ENCODE assay signal across 20 cellular contexts in genomic region chr22:49877642-49878041, GRCh38. TPM values are rescaled to one million over a fixed set of nuclear protein-coding genes. Genes with fewer than 3 reads are reported as not detected.
A peak's percentile ranks its signal among the peaks of the same experiment; 100 is the strongest.
DNase-seq lines count a peak whose midpoint lies in the region; ATAC-seq, FAIRE-seq and TF ChIP-seq lines count a peak whose summit lies in the region.
"Had no signal": no experiment of that assay in that cellular context is flagged by ENCODE, and none has a peak within 500 bp of the region (broad histone marks: within the 10 kb centered on the region; RNA-seq: fewer than 3 reads in every experiment).

No MANE protein-coding gene starts in this region.

- no peaks in the 10 kb centered on the region for H3K9me1 ChIP-seq in K562 (ENCODE audit: control insufficient read depth, insufficient read depth, low read length)

- no peak overlapping the region for H3K4me3 ChIP-seq in HepG2 (replicated peaks in 1 of 3; ENCODE audit: insufficient read depth in 1 of 3, low read depth in 2 of 3, low read length in 3 of 3)
- no peak overlapping the region for H3K4me3 ChIP-seq in right lobe of liver
- no peak overlapping the region for H3K4me3 ChIP-seq in K562
- H3K4me3 ChIP-seq in Karpas-422 (ENCODE audit: low read length): no peak overlapping the region
- H3K4me3 ChIP-seq: GM12878 had no signal

- FAIRE-seq in HepG2 (lab: Jason Lieb, UNC) (no peak), K562 (lab: Jason Lieb, UNC) (no peak)
- FAIRE-seq: A204.1, GM12878 had no signal

- ATAC-seq in HepG2 (no peak), right lobe of liver (no peak), K562 (no peak)
- ATAC-seq: CD8-positive, alpha-beta T cell; GM12878; HCT116 had no signal

- peaks cover 67% of the 10 kb centered on the region for H3K79me2 ChIP-seq in HepG2 (ENCODE audit: insufficient read depth, low read length)
- H3K79me2 ChIP-seq in K562 (ENCODE audit: control insufficient read depth, insufficient read depth, low read length): peaks cover 57% of the 10 kb centered on the region
- peaks cover 88% of the 10 kb centered on the region for H3K79me2 ChIP-seq in Karpas-422 (ENCODE audit: low read length)

- H3K4me2 ChIP-seq in HepG2 (ENCODE audit: low read depth, low read length): no peak overlapping the region
- H3K4me2 ChIP-seq in K562 (ENCODE audit: insufficient read depth, low read length): no peak overlapping the region
- no peak overlapping the region for H3K4me2 ChIP-seq in Karpas-422 (ENCODE audit: low read depth, low read length, poor library complexity, severe bottlenecking)

- POLR2A ChIA-PET in HepG2 (lab: Yijun Ruan, JAX): no interaction called here
- POLR2A ChIA-PET in K562 (lab: Yijun Ruan, JAX): no interaction called here

- DNase-seq in HepG2 (ENCODE audit: low spot score) (no peak), right lobe of liver (no peak), K562 (ENCODE audit: extremely low read depth in 1 of 4, low spot score in 3 of 4) (no peak), mesenteric fat pad (ENCODE audit: low spot score) (peak; percentile 26), NCI-H2196 (lab: John Stamatoyannopoulos, UW; ENCODE audit: unreplicated experiment) (no peak), NCI-H128 (lab: John Stamatoyannopoulos, UW; ENCODE audit: unreplicated experiment) (no peak), Karpas-422 (no peak)
- DNase-seq: ACHN; AML-193; Calu3; CD8-positive, alpha-beta T cell; DMS79 treated with DMSO at 0.1 percent for 48 hours; GOT3; H7; HFFc6; IMR-90 had no signal

- H3K9ac ChIP-seq in HepG2 (ENCODE audit: insufficient read depth, low read depth, low read length): no peak overlapping the region
- H3K9ac ChIP-seq in K562 (ENCODE audit: insufficient read depth in 1 of 2, low read depth in 2 of 2, low read length in 2 of 2): no peak overlapping the region
- no peak overlapping the region for H3K9ac ChIP-seq in Karpas-422 (ENCODE audit: low read length)

- TF ChIP-seq CTCF in HepG2 (CRISPR knock-in tag; IDR thresholded peaks at IDR 0.05) (no peak), right lobe of liver (IDR thresholded peaks at IDR 0.05) (no peak), K562 (IDR thresholded peaks at IDR 0.05 in 2 of 3, conservative IDR thresholded peaks at IDR 0.05 in 1 of 3; ENCODE audit: insufficient read depth in 2 of 3, low read depth in 1 of 3, low read length in 3 of 3) (no peak)

- H3K27ac ChIP-seq in HepG2 (ENCODE audit: extremely low read length, insufficient read depth, low read length): no peak overlapping the region
- no peak overlapping the region for H3K27ac ChIP-seq in right lobe of liver
- no peak overlapping the region for H3K27ac ChIP-seq in K562 (ENCODE audit: extremely low read depth, low read depth, low read length)
- no peak overlapping the region for H3K27ac ChIP-seq in Karpas-422 (ENCODE audit: low read length)
- H3K27ac ChIP-seq: HL-60 had no signal

- in situ Hi-C loops in HepG2 (cut with HindIII; ENCODE audit: extremely low pct_ligation_motif_present, low pct_unique_long_range_greater_than_20kb): no loop called here
- in situ Hi-C loops in K562 (cut with MboI): no loop called here

- over 99% methylated on average over 7 of the region's 7 CpGs for WGBS in HepG2 (ENCODE audit: low lambda C conversion rate)
- WGBS in right lobe of liver (ENCODE audit: insufficient coverage, low coverage, low lambda C conversion rate, missing lambda C conversion rate): 96% methylated on average over 4 of the region's 7 CpGs
- WGBS in K562 (ENCODE audit: insufficient coverage, low coverage, missing lambda C conversion rate): 95% methylated on average over 7 of the region's 7 CpGs

- BruUV-seq in HepG2 (replicated peaks; lab: Mats Ljungman, UMichigan) (no TSS peak), K562 (replicated peaks; lab: Mats Ljungman, UMichigan) (no TSS peak)

- TF ChIP-seq RAD21 in HepG2 (CRISPR knock-in tag; IDR thresholded peaks at IDR 0.05): no peak
- TF ChIP-seq RAD21 in K562 (CRISPR knock-in tag; conservative IDR thresholded peaks at IDR 0.05 in 1 of 2, IDR thresholded peaks at IDR 0.05 in 1 of 2): no peak

- TF ChIP-seq POLR2A in HepG2 (IDR thresholded peaks at IDR 0.05; ENCODE audit: insufficient read depth in 1 of 2, low read depth in 2 of 2, low read length in 2 of 2) (no peak), right lobe of liver (IDR thresholded peaks at IDR 0.05) (no peak), K562 (conservative IDR thresholded peaks at IDR 0.05) (no peak)

- H3K9me3 ChIP-seq in HepG2 (ENCODE audit: low read length) (no peaks in the 10 kb centered on the region), right lobe of liver (no peaks in the 10 kb centered on the region), K562 (replicated peaks; ENCODE audit: control insufficient read depth, insufficient read depth, low read depth, low read length) (peaks cover 3% of the 10 kb centered on the region), Karpas-422 (ENCODE audit: low read length) (no peaks in the 10 kb centered on the region; the same call in 1 of the 2 replicates)

- no peaks in the 10 kb centered on the region for H3K9me2 ChIP-seq in Karpas-422 (replicated peaks; ENCODE audit: insufficient read depth, low read length)

- peaks cover 6% of the 10 kb centered on the region; the same call in 1 of the 2 replicates for H4K20me1 ChIP-seq in HepG2 (ENCODE audit: insufficient read depth, low read length)
- H4K20me1 ChIP-seq in K562 (replicated peaks; ENCODE audit: control insufficient read depth, insufficient read depth, low read length): 0 out of 2 replicates have a peak, but pooled peaks cover 9% of the 10 kb centered on the region
- H4K20me1 ChIP-seq in Karpas-422 (ENCODE audit: insufficient read depth, low read depth, low read length): peaks cover 4% of the 10 kb centered on the region; the same call in 1 of the 2 replicates

- H2AFZ ChIP-seq in HepG2 (ENCODE audit: low read length): no peak overlapping the region
- no peak overlapping the region for H2AFZ ChIP-seq in K562 (ENCODE audit: low read depth, low read length)
- no peak overlapping the region for H2AFZ ChIP-seq in Karpas-422 (ENCODE audit: low read length)

- no peaks in the 10 kb centered on the region for H3K4me1 ChIP-seq in HepG2 (ENCODE audit: insufficient read depth, low read length)
- H3K4me1 ChIP-seq in right lobe of liver: no peaks in the 10 kb centered on the region
- peaks cover 7% of the 10 kb centered on the region in 2 experiments; a peak in 4 of 5 replicates for H3K4me1 ChIP-seq in K562 (replicated peaks in 1 of 2; ENCODE audit: control insufficient read depth in 2 of 2, insufficient read depth in 2 of 2, low read length in 2 of 2)
- no peaks in the 10 kb centered on the region for H3K4me1 ChIP-seq in Karpas-422 (ENCODE audit: low read length)

- intact Hi-C loops in HepG2 (cut with micrococcal nuclease; ENCODE audit: unreplicated experiment): no loop called here
- intact Hi-C loops in right lobe of liver (cut with DNase I): no loop called here
- intact Hi-C loops in K562 (cut with micrococcal nuclease): no loop called here

- no peaks in the 10 kb centered on the region for H3K27me3 ChIP-seq in HepG2 (ENCODE audit: control insufficient read depth in 1 of 2, insufficient read depth in 2 of 2, low read length in 2 of 2)
- no peaks in the 10 kb centered on the region for H3K27me3 ChIP-seq in right lobe of liver
- H3K27me3 ChIP-seq in K562 (ENCODE audit: control insufficient read depth in 2 of 2, insufficient read depth in 2 of 2, low read length in 2 of 2): no peaks in the 10 kb centered on the region
- no peaks in the 10 kb centered on the region for H3K27me3 ChIP-seq in Karpas-422 (ENCODE audit: low read length)

- H3K36me3 ChIP-seq in HepG2 (replicated peaks in 1 of 2; ENCODE audit: control insufficient read depth in 1 of 2, insufficient read depth in 2 of 2, low read length in 2 of 2) (peaks cover 0 to 2% of the 10 kb centered on the region in 2 experiments; a peak in 2 of 5 replicates), right lobe of liver (no peaks in the 10 kb centered on the region), K562 (ENCODE audit: control insufficient read depth, insufficient read depth, low read length) (peaks cover 8% of the 10 kb centered on the region; the same call in 2 of the 3 replicates), Karpas-422 (ENCODE audit: insufficient read depth, low read length) (peaks cover 15% of the 10 kb centered on the region)

- TF ChIP-seq EP300 in HepG2 (IDR thresholded peaks at IDR 0.05; ENCODE audit: low read depth in 2 of 2, low read length in 2 of 2): no peak
- no peak for TF ChIP-seq EP300 in HepG2 (CRISPR knock-in tag; IDR thresholded peaks at IDR 0.05; ENCODE audit: borderline replicate concordance)
- no peak for TF ChIP-seq EP300 in K562 (IDR thresholded peaks at IDR 0.05; ENCODE audit: low read length)

- CTCF ChIA-PET in HepG2 (lab: Yijun Ruan, JAX; ENCODE audit: low intra/inter-chr PET ratio, low total read pairs): no interaction called here
- CTCF ChIA-PET in K562 (lab: Yijun Ruan, JAX; ENCODE audit: low intra/inter-chr PET ratio): no interaction called here

RNA-seq across cellular contexts. Expression of gene ZBED4, which starts 24.0 kb away (rescaled TPM):
- total RNA-seq in HepG2 (2016; rRNA removed; fragmentation: Illumina TruSeq; extraction: Trizol) (9.6 and 11.9 TPM in 2 replicates), right lobe of liver (1 to 10 TPM; 4.1 to 9.3 (median 5.2) TPM), K562 (2014; rRNA removed) (8.1 and 11.0 TPM in 2 replicates), K562 (2014; rRNA removed; fragmentation: Illumina TruSeq; extraction: Trizol) (6.3 and 6.9 TPM in 2 replicates), K562 (2015; rRNA removed; fragmentation: Illumina TruSeq; extraction: Trizol) (7.3 and 7.4 TPM in 2 replicates), K562 (2021) (16.0 and 16.8 TPM in 2 replicates), mesenteric fat pad (10.4 TPM)
- 0.91 and 1.3 TPM in 2 replicates for total RNA-seq in HepG2 (2016; cell fraction: cytosol; rRNA removed; fragmentation: Illumina TruSeq; extraction: Trizol; ENCODE audit: low read depth)
- total RNA-seq in HepG2 (2016; cell fraction: insoluble cytoplasmic fraction; rRNA removed; fragmentation: Illumina TruSeq; extraction: Trizol): 9.6 and 9.7 TPM in 2 replicates
- total RNA-seq in HepG2 (2016; cell fraction: membrane; rRNA removed; fragmentation: Illumina TruSeq; extraction: Trizol): 5.5 TPM in 2 replicates
- 8.0 and 9.8 TPM in 2 replicates for total RNA-seq in HepG2 (2016; cell fraction: nucleus; rRNA removed; fragmentation: Illumina TruSeq; extraction: Trizol)
- polyA plus RNA-seq in HepG2 (2011; rRNA removed) (5.4 and 6.0 TPM in 2 replicates), K562 (2011; rRNA removed) (3.8 and 4.5 TPM in 2 replicates), K562 (2014; fragmentation: Illumina TruSeq; extraction: Trizol) (12.2 and 13.2 TPM in 2 replicates), K562 (2014; fragmentation: Nextera tagmentation; extraction: Ambion mirVana) (1 to 10 TPM; 1.5 to 1.6 TPM), K562 (2014; rRNA removed) (7.6 and 7.8 TPM in 2 replicates)
- polyA plus RNA-seq in HepG2 (2011; cell fraction: cytosol; rRNA removed): 4.8 and 5.6 TPM in 2 replicates
- 9.9 and 11.1 TPM in 2 replicates for polyA plus RNA-seq in HepG2 (2011; cell fraction: nucleus; rRNA removed)
- 9.9 and 11.2 TPM in 2 replicates for polyA plus RNA-seq in HepG2 (2012)
- polyA plus RNA-seq in HepG2 (2016; cell fraction: cytosol; fragmentation: Illumina TruSeq; extraction: Trizol; ENCODE audit: low read depth): 0.43 and 0.49 TPM in 2 replicates
- polyA plus RNA-seq in HepG2 (2016; cell fraction: insoluble cytoplasmic fraction; fragmentation: Illumina TruSeq; extraction: Trizol; ENCODE audit: low read depth): 9.0 and 10.5 TPM in 2 replicates
- 2.4 and 2.7 TPM in 2 replicates for polyA plus RNA-seq in HepG2 (2016; cell fraction: membrane; fragmentation: Illumina TruSeq; extraction: Trizol; ENCODE audit: low read depth)
- 13.2 and 13.5 TPM in 2 replicates for polyA plus RNA-seq in HepG2 (2016; cell fraction: nucleus; fragmentation: Illumina TruSeq; extraction: Trizol; ENCODE audit: insufficient read depth, low read depth)
- 7.8 and 12.8 TPM in 2 replicates for polyA minus RNA-seq in HepG2 (2011; rRNA and poly(A)+ RNA removed; ENCODE audit: low replicate concordance)
- polyA minus RNA-seq in HepG2 (2011; cell fraction: cytosol; rRNA and poly(A)+ RNA removed): 8.8 and 10.3 TPM in 2 replicates
- 12.1 and 13.2 TPM in 2 replicates for polyA minus RNA-seq in HepG2 (2011; cell fraction: nucleus; rRNA and poly(A)+ RNA removed)
- total RNA-seq in K562 (2011; cell fraction: chromatin; rRNA removed; ENCODE audit: low replicate concordance): 25.1 and 25.4 TPM in 2 replicates
- 15.5 and 19.3 TPM in 2 replicates for total RNA-seq in K562 (2011; cell fraction: nucleolus; rRNA removed)
- 18.1 and 18.4 TPM in 2 replicates for total RNA-seq in K562 (2011; cell fraction: nucleoplasm; rRNA removed)
- 4.1 and 4.8 TPM in 2 replicates for polyA plus RNA-seq in K562 (2011; cell fraction: cytosol; rRNA removed)
- polyA plus RNA-seq in K562 (2011; cell fraction: nucleus; rRNA removed): 6.6 and 7.8 TPM in 2 replicates
- polyA plus RNA-seq in K562 (2012): 9.9 and 10.0 TPM in 2 replicates
- polyA minus RNA-seq in K562 (2011; rRNA and poly(A)+ RNA removed): 5.3 and 6.0 TPM in 2 replicates
- polyA minus RNA-seq in K562 (2011; cell fraction: cytosol; rRNA and poly(A)+ RNA removed): 10.0 and 11.0 TPM in 2 replicates
- polyA minus RNA-seq in K562 (2011; cell fraction: nucleus; rRNA and poly(A)+ RNA removed): 3.5 and 5.0 TPM in 2 replicates
- 22.9 and 24.6 TPM in 2 replicates for total RNA-seq in Karpas-422 (2014; rRNA removed; shearing (Covaris generic); ENCODE audit: low replicate concordance)

RNA-seq across cellular contexts. Expression of gene ALG12, which starts 40.6 kb away (rescaled TPM):
- total RNA-seq in HepG2 (2016; rRNA removed; fragmentation: Illumina TruSeq; extraction: Trizol) (6.6 and 15.8 TPM in 2 replicates), right lobe of liver (10 to 100 TPM; 15.1 to 19.0 (median 16.6) TPM), K562 (2014; rRNA removed) (3.4 and 5.8 TPM in 2 replicates), K562 (2014; rRNA removed; fragmentation: Illumina TruSeq; extraction: Trizol) (0.83 and 2.0 TPM in 2 replicates), K562 (2015; rRNA removed; fragmentation: Illumina TruSeq; extraction: Trizol) (3.7 and 3.8 TPM in 2 replicates), K562 (2021) (8.5 and 11.0 TPM in 2 replicates), mesenteric fat pad (12.5 TPM)
- total RNA-seq in HepG2 (2016; cell fraction: cytosol; rRNA removed; fragmentation: Illumina TruSeq; extraction: Trizol; ENCODE audit: low read depth): 1.5 and 3.0 TPM in 2 replicates
- 6.8 and 15.6 TPM in 2 replicates for total RNA-seq in HepG2 (2016; cell fraction: insoluble cytoplasmic fraction; rRNA removed; fragmentation: Illumina TruSeq; extraction: Trizol)
- 6.4 and 10.5 TPM in 2 replicates for total RNA-seq in HepG2 (2016; cell fraction: membrane; rRNA removed; fragmentation: Illumina TruSeq; extraction: Trizol)
- 10.6 and 14.2 TPM in 2 replicates for total RNA-seq in HepG2 (2016; cell fraction: nucleus; rRNA removed; fragmentation: Illumina TruSeq; extraction: Trizol)
- polyA plus RNA-seq in HepG2 (2011; rRNA removed) (7.8 and 9.5 TPM in 2 replicates), K562 (2011; rRNA removed) (2.6 and 3.9 TPM in 2 replicates), K562 (2014; fragmentation: Illumina TruSeq; extraction: Trizol) (4.0 and 7.3 TPM in 2 replicates), K562 (2014; fragmentation: Nextera tagmentation; extraction: Ambion mirVana) (under 1 TPM; 0.20 to 0.62 TPM), K562 (2014; rRNA removed) (4.9 and 5.8 TPM in 2 replicates)
- polyA plus RNA-seq in HepG2 (2011; cell fraction: cytosol; rRNA removed): 5.9 and 6.1 TPM in 2 replicates
- polyA plus RNA-seq in HepG2 (2011; cell fraction: nucleus; rRNA removed): 25.1 and 26.7 TPM in 2 replicates
- 9.4 and 10.0 TPM in 2 replicates for polyA plus RNA-seq in HepG2 (2012)
- 2.9 and 3.3 TPM in 2 replicates for polyA plus RNA-seq in HepG2 (2016; cell fraction: cytosol; fragmentation: Illumina TruSeq; extraction: Trizol; ENCODE audit: low read depth)
- 6.1 and 6.8 TPM in 2 replicates for polyA plus RNA-seq in HepG2 (2016; cell fraction: insoluble cytoplasmic fraction; fragmentation: Illumina TruSeq; extraction: Trizol; ENCODE audit: low read depth)
- polyA plus RNA-seq in HepG2 (2016; cell fraction: membrane; fragmentation: Illumina TruSeq; extraction: Trizol; ENCODE audit: low read depth): 5.6 and 6.9 TPM in 2 replicates
- 26.3 and 30.4 TPM in 2 replicates for polyA plus RNA-seq in HepG2 (2016; cell fraction: nucleus; fragmentation: Illumina TruSeq; extraction: Trizol; ENCODE audit: insufficient read depth, low read depth)
- 5.8 and 12.8 TPM in 2 replicates for polyA minus RNA-seq in HepG2 (2011; rRNA and poly(A)+ RNA removed; ENCODE audit: low replicate concordance)
- polyA minus RNA-seq in HepG2 (2011; cell fraction: cytosol; rRNA and poly(A)+ RNA removed): 5.7 and 7.1 TPM in 2 replicates
- 3.4 and 4.5 TPM in 2 replicates for polyA minus RNA-seq in HepG2 (2011; cell fraction: nucleus; rRNA and poly(A)+ RNA removed)
- total RNA-seq in K562 (2011; cell fraction: chromatin; rRNA removed; ENCODE audit: low replicate concordance): 6.2 and 18.5 TPM in 2 replicates
- 20.3 and 21.8 TPM in 2 replicates for total RNA-seq in K562 (2011; cell fraction: nucleolus; rRNA removed)
- total RNA-seq in K562 (2011; cell fraction: nucleoplasm; rRNA removed): 13.6 and 15.7 TPM in 2 replicates
- polyA plus RNA-seq in K562 (2011; cell fraction: cytosol; rRNA removed): 2.9 and 4.5 TPM in 2 replicates
- 14.0 and 20.4 TPM in 2 replicates for polyA plus RNA-seq in K562 (2011; cell fraction: nucleus; rRNA removed)
- 8.3 and 9.5 TPM in 2 replicates for polyA plus RNA-seq in K562 (2012)
- 2.2 and 3.7 TPM in 2 replicates for polyA minus RNA-seq in K562 (2011; rRNA and poly(A)+ RNA removed)
- 3.6 and 3.7 TPM in 2 replicates for polyA minus RNA-seq in K562 (2011; cell fraction: cytosol; rRNA and poly(A)+ RNA removed)
- 1.4 and 2.8 TPM in 2 replicates for polyA minus RNA-seq in K562 (2011; cell fraction: nucleus; rRNA and poly(A)+ RNA removed)
- total RNA-seq in Karpas-422 (2014; rRNA removed; shearing (Covaris generic); ENCODE audit: low replicate concordance): 4.7 and 4.8 TPM in 2 replicates

RNA-seq across cellular contexts. Expression of gene CRELD2, which starts 40.8 kb away (rescaled TPM):
- 19.6 and 44.7 TPM in 2 replicates for total RNA-seq in HepG2 (2016; rRNA removed; fragmentation: Illumina TruSeq; extraction: Trizol)
- total RNA-seq in HepG2 (2016; cell fraction: cytosol; rRNA removed; fragmentation: Illumina TruSeq; extraction: Trizol; ENCODE audit: low read depth): 22.4 and 24.2 TPM in 2 replicates
- total RNA-seq in HepG2 (2016; cell fraction: insoluble cytoplasmic fraction; rRNA removed; fragmentation: Illumina TruSeq; extraction: Trizol): 18.8 and 46.8 TPM in 2 replicates
- total RNA-seq in HepG2 (2016; cell fraction: membrane; rRNA removed; fragmentation: Illumina TruSeq; extraction: Trizol): 27.6 and 29.9 TPM in 2 replicates
- total RNA-seq in HepG2 (2016; cell fraction: nucleus; rRNA removed; fragmentation: Illumina TruSeq; extraction: Trizol): 35.5 and 40.6 TPM in 2 replicates
- polyA plus RNA-seq in HepG2 (2011; rRNA removed): 17.2 and 20.2 TPM in 2 replicates
- 16.7 and 25.6 TPM in 2 replicates for polyA plus RNA-seq in HepG2 (2011; cell fraction: cytosol; rRNA removed)
- polyA plus RNA-seq in HepG2 (2011; cell fraction: nucleus; rRNA removed): 44.2 and 48.8 TPM in 2 replicates
- 9.4 and 10.2 TPM in 2 replicates for polyA plus RNA-seq in HepG2 (2012)
- polyA plus RNA-seq in HepG2 (2016; cell fraction: cytosol; fragmentation: Illumina TruSeq; extraction: Trizol; ENCODE audit: low read depth): 25.8 and 29.9 TPM in 2 replicates
- 22.7 and 25.1 TPM in 2 replicates for polyA plus RNA-seq in HepG2 (2016; cell fraction: insoluble cytoplasmic fraction; fragmentation: Illumina TruSeq; extraction: Trizol; ENCODE audit: low read depth)
- 26.9 and 27.0 TPM in 2 replicates for polyA plus RNA-seq in HepG2 (2016; cell fraction: membrane; fragmentation: Illumina TruSeq; extraction: Trizol; ENCODE audit: low read depth)
- polyA plus RNA-seq in HepG2 (2016; cell fraction: nucleus; fragmentation: Illumina TruSeq; extraction: Trizol; ENCODE audit: insufficient read depth, low read depth): 89.1 and 100 TPM in 2 replicates
- 6.9 and 14.7 TPM in 2 replicates for polyA minus RNA-seq in HepG2 (2011; rRNA and poly(A)+ RNA removed; ENCODE audit: low replicate concordance)
- polyA minus RNA-seq in HepG2 (2011; cell fraction: cytosol; rRNA and poly(A)+ RNA removed): 4.4 and 5.2 TPM in 2 replicates
- polyA minus RNA-seq in HepG2 (2011; cell fraction: nucleus; rRNA and poly(A)+ RNA removed): 4.5 and 4.7 TPM in 2 replicates
- total RNA-seq in right lobe of liver: 10 to 100 TPM; 26.0 to 56.4 (median 47.8) TPM
- 25.0 and 46.1 TPM in 2 replicates for total RNA-seq in K562 (2011; cell fraction: chromatin; rRNA removed; ENCODE audit: low replicate concordance)
- 45.8 and 49.4 TPM in 2 replicates for total RNA-seq in K562 (2011; cell fraction: nucleolus; rRNA removed)
- 32.0 and 37.3 TPM in 2 replicates for total RNA-seq in K562 (2011; cell fraction: nucleoplasm; rRNA removed)
- total RNA-seq in K562 (2014; rRNA removed): 25.3 and 33.2 TPM in 2 replicates
- 4.9 and 6.3 TPM in 2 replicates for total RNA-seq in K562 (2014; rRNA removed; fragmentation: Illumina TruSeq; extraction: Trizol)
- total RNA-seq in K562 (2015; rRNA removed; fragmentation: Illumina TruSeq; extraction: Trizol): 10.1 and 10.7 TPM in 2 replicates
- 19.5 and 19.8 TPM in 2 replicates for total RNA-seq in K562 (2021)
- 8.8 and 12.4 TPM in 2 replicates for polyA plus RNA-seq in K562 (2011; rRNA removed)
- polyA plus RNA-seq in K562 (2011; cell fraction: cytosol; rRNA removed): 12.4 and 16.3 TPM in 2 replicates
- 34.7 and 37.7 TPM in 2 replicates for polyA plus RNA-seq in K562 (2011; cell fraction: nucleus; rRNA removed)
- polyA plus RNA-seq in K562 (2012): 18.1 and 28.6 TPM in 2 replicates
- 6.3 and 9.3 TPM in 2 replicates for polyA plus RNA-seq in K562 (2014; fragmentation: Illumina TruSeq; extraction: Trizol)
- 1 to 10 TPM in 1 of 2 experiments, under 1 TPM in 1; 0.96 to 1.5 TPM for polyA plus RNA-seq in K562 (2014; fragmentation: Nextera tagmentation; extraction: Ambion mirVana)
- polyA plus RNA-seq in K562 (2014; rRNA removed): 19.9 and 22.4 TPM in 2 replicates
- 2.1 and 2.4 TPM in 2 replicates for polyA minus RNA-seq in K562 (2011; rRNA and poly(A)+ RNA removed)
- 5.1 and 6.0 TPM in 2 replicates for polyA minus RNA-seq in K562 (2011; cell fraction: cytosol; rRNA and poly(A)+ RNA removed)
- polyA minus RNA-seq in K562 (2011; cell fraction: nucleus; rRNA and poly(A)+ RNA removed): 5.1 and 5.8 TPM in 2 replicates
- total RNA-seq in mesenteric fat pad: 36.5 TPM
- 12.7 and 34.2 TPM in 2 replicates for total RNA-seq in Karpas-422 (2014; rRNA removed; shearing (Covaris generic); ENCODE audit: low replicate concordance)

RNA-seq across cellular contexts. Expression of gene BRD1, which starts 50.0 kb away (rescaled TPM):
- total RNA-seq in HepG2 (2016; rRNA removed; fragmentation: Illumina TruSeq; extraction: Trizol) (6.6 and 12.0 TPM in 2 replicates), right lobe of liver (10 to 100 TPM in 5 of 6 experiments, 1 to 10 TPM in 1; 9.3 to 17.8 (median 11.6) TPM), K562 (2014; rRNA removed) (10.4 and 12.2 TPM in 2 replicates), K562 (2014; rRNA removed; fragmentation: Illumina TruSeq; extraction: Trizol) (5.3 and 7.4 TPM in 2 replicates), K562 (2015; rRNA removed; fragmentation: Illumina TruSeq; extraction: Trizol) (7.2 and 7.5 TPM in 2 replicates), K562 (2021) (14.1 and 17.6 TPM in 2 replicates), mesenteric fat pad (25.0 TPM)
- total RNA-seq in HepG2 (2016; cell fraction: cytosol; rRNA removed; fragmentation: Illumina TruSeq; extraction: Trizol; ENCODE audit: low read depth): 6.1 and 7.5 TPM in 2 replicates
- total RNA-seq in HepG2 (2016; cell fraction: insoluble cytoplasmic fraction; rRNA removed; fragmentation: Illumina TruSeq; extraction: Trizol): 6.3 and 13.3 TPM in 2 replicates
- 6.7 and 8.2 TPM in 2 replicates for total RNA-seq in HepG2 (2016; cell fraction: membrane; rRNA removed; fragmentation: Illumina TruSeq; extraction: Trizol)
- 14.2 and 15.7 TPM in 2 replicates for total RNA-seq in HepG2 (2016; cell fraction: nucleus; rRNA removed; fragmentation: Illumina TruSeq; extraction: Trizol)
- polyA plus RNA-seq in HepG2 (2011; rRNA removed) (5.1 and 6.4 TPM in 2 replicates), K562 (2011; rRNA removed) (2.4 and 2.5 TPM in 2 replicates), K562 (2014; fragmentation: Illumina TruSeq; extraction: Trizol) (5.5 and 8.7 TPM in 2 replicates), K562 (2014; fragmentation: Nextera tagmentation; extraction: Ambion mirVana) (under 1 TPM; 0.42 to 0.63 TPM), K562 (2014; rRNA removed) (8.4 and 9.9 TPM in 2 replicates)
- polyA plus RNA-seq in HepG2 (2011; cell fraction: cytosol; rRNA removed): 3.8 and 3.9 TPM in 2 replicates
- polyA plus RNA-seq in HepG2 (2011; cell fraction: nucleus; rRNA removed): 29.0 and 31.0 TPM in 2 replicates
- 14.8 and 16.2 TPM in 2 replicates for polyA plus RNA-seq in HepG2 (2012)
- polyA plus RNA-seq in HepG2 (2016; cell fraction: cytosol; fragmentation: Illumina TruSeq; extraction: Trizol; ENCODE audit: low read depth): 0.67 and 0.95 TPM in 2 replicates
- polyA plus RNA-seq in HepG2 (2016; cell fraction: insoluble cytoplasmic fraction; fragmentation: Illumina TruSeq; extraction: Trizol; ENCODE audit: low read depth): 8.8 and 10.0 TPM in 2 replicates
- polyA plus RNA-seq in HepG2 (2016; cell fraction: membrane; fragmentation: Illumina TruSeq; extraction: Trizol; ENCODE audit: low read depth): 2.6 and 3.2 TPM in 2 replicates
- 28.8 and 30.8 TPM in 2 replicates for polyA plus RNA-seq in HepG2 (2016; cell fraction: nucleus; fragmentation: Illumina TruSeq; extraction: Trizol; ENCODE audit: insufficient read depth, low read depth)
- polyA minus RNA-seq in HepG2 (2011; rRNA and poly(A)+ RNA removed; ENCODE audit: low replicate concordance): 4.2 and 8.4 TPM in 2 replicates
- 7.6 and 8.3 TPM in 2 replicates for polyA minus RNA-seq in HepG2 (2011; cell fraction: cytosol; rRNA and poly(A)+ RNA removed)
- 29.1 and 32.0 TPM in 2 replicates for polyA minus RNA-seq in HepG2 (2011; cell fraction: nucleus; rRNA and poly(A)+ RNA removed)
- 34.4 and 58.3 TPM in 2 replicates for total RNA-seq in K562 (2011; cell fraction: chromatin; rRNA removed; ENCODE audit: low replicate concordance)
- 28.7 and 34.9 TPM in 2 replicates for total RNA-seq in K562 (2011; cell fraction: nucleolus; rRNA removed)
- total RNA-seq in K562 (2011; cell fraction: nucleoplasm; rRNA removed): 20.9 and 28.2 TPM in 2 replicates
- polyA plus RNA-seq in K562 (2011; cell fraction: cytosol; rRNA removed): 1.9 and 2.0 TPM in 2 replicates
- polyA plus RNA-seq in K562 (2011; cell fraction: nucleus; rRNA removed): 11.7 and 17.8 TPM in 2 replicates
- 8.5 and 10.4 TPM in 2 replicates for polyA plus RNA-seq in K562 (2012)
- polyA minus RNA-seq in K562 (2011; rRNA and poly(A)+ RNA removed): 3.2 and 4.2 TPM in 2 replicates
- 5.6 and 8.6 TPM in 2 replicates for polyA minus RNA-seq in K562 (2011; cell fraction: cytosol; rRNA and poly(A)+ RNA removed)
- polyA minus RNA-seq in K562 (2011; cell fraction: nucleus; rRNA and poly(A)+ RNA removed): 10.8 and 11.2 TPM in 2 replicates
- 16.0 and 27.3 TPM in 2 replicates for total RNA-seq in Karpas-422 (2014; rRNA removed; shearing (Covaris generic); ENCODE audit: low replicate concordance)

Comparison
In these comparisons a context has a peak if more than half of its experiments do, and no peak if none do; other contexts are left out.
1. Of the 241 proteins assayed by ChIP-seq in both HepG2 and K562: peak only in HepG2: none; only in K562: none; in both: ZBTB33; in neither: 240.